In genomic region chr11:106098893-106099553, GRCh38 we compare ENCODE assay signal across 27 cellular contexts.
"Had no signal": no experiment of that assay in that cellular context is flagged by ENCODE, and none has a peak within 500 bp of the region (broad histone marks: within the 10 kb centered on the region; RNA-seq: fewer than 3 reads in every experiment).

No MANE protein-coding gene starts in this region.

- H3K27me3 Mint-ChIP-seq: naive thymus-derived CD8-positive, alpha-beta T cell; natural killer cell treated with Interleukin-12 subunit alpha and Interleukin-12 subunit beta and Interleukin-15 and Interleukin-18, amount 100 ng/mL, for 72 hours; progenitor cell of endocrine pancreas; stimulated activated memory B cell treated with anti-CD40 and anti-IgM and Interleukin-4, amounts not matched to agents 10 μg/mL and 1 μg/mL and 100 μg/mL, for 72 hours; stimulated activated naive CD8-positive, alpha-beta T cell treated with anti-CD3 and anti-CD28 coated beads, Interleukin-15, amount 100 ng/mL, for 72 hours; type B pancreatic cell had no signal

- H3K4me1 Mint-ChIP-seq: naive thymus-derived CD8-positive, alpha-beta T cell; neural progenitor cell; stimulated activated memory B cell treated with anti-CD40 and anti-IgM and Interleukin-4, amounts not matched to agents 10 μg/mL and 1 μg/mL and 100 μg/mL, for 72 hours; stimulated activated naive CD8-positive, alpha-beta T cell treated with anti-CD3 and anti-CD28 coated beads, Interleukin-15, amount 100 ng/mL, for 72 hours had no signal

- H3K4me3 Mint-ChIP-seq: naive thymus-derived CD8-positive, alpha-beta T cell; natural killer cell treated with Interleukin-12 subunit alpha and Interleukin-12 subunit beta and Interleukin-15 and Interleukin-18, amount 100 ng/mL, for 72 hours; neural progenitor cell; stimulated activated memory B cell treated with anti-CD40 and anti-IgM and Interleukin-4, amounts not matched to agents 10 μg/mL and 1 μg/mL and 100 μg/mL, for 72 hours; stimulated activated naive CD8-positive, alpha-beta T cell treated with anti-CD3 and anti-CD28 coated beads, Interleukin-15, amount 100 ng/mL, for 72 hours; type B pancreatic cell had no signal

- H3K9me3 Mint-ChIP-seq: natural killer cell treated with Interleukin-12 subunit alpha and Interleukin-12 subunit beta and Interleukin-15 and Interleukin-18, amount 100 ng/mL, for 72 hours; neural progenitor cell; stimulated activated naive CD8-positive, alpha-beta T cell treated with anti-CD3 and anti-CD28 coated beads, Interleukin-15, amount 100 ng/mL, for 72 hours; type B pancreatic cell had no signal

- DNase-seq: naive thymus-derived CD8-positive, alpha-beta T cell; occipital lobe; ovary; posterior cingulate gyrus; psoas muscle; right cardiac atrium; spleen; stimulated activated CD4-positive, alpha-beta T cell treated with anti-CD3 and anti-CD28 coated beads, Interleukin-12 subunit alpha, Interleukin-12 subunit beta, amount 100 ng/mL, for 4 hours; stimulated activated CD4-positive, alpha-beta T cell treated with anti-CD3 and anti-CD28 coated beads, Interleukin-1b, Interleukin-23, amount 100 ng/mL, for 48 hours; stimulated activated CD4-positive, alpha-beta T cell treated with anti-CD3 and anti-CD28 coated beads, Interleukin-4, amount 100 ng/mL, for 1 hour; stimulated activated CD4-positive, alpha-beta T cell treated with anti-CD3 and anti-CD28 coated beads, Interleukin-4, amount 100 ng/mL, for 4 hours; stimulated activated CD8-positive, alpha-beta memory T cell treated with anti-CD3 and anti-CD28 coated beads, Interleukin-4, amount 100 ng/mL, for 48 hours; stimulated activated naive CD4-positive, alpha-beta T cell; stimulated activated naive CD8-positive, alpha-beta T cell treated with anti-CD3 and anti-CD28 coated beads, Interleukin-15, amount 100 ng/mL, for 72 hours; stimulated activated naive CD8-positive, alpha-beta T cell treated with anti-CD3 and anti-CD28 coated beads, Interleukin-15, Interleukin-2, amounts not matched to agents 100 U/mL and 50 U/mL, for 24 hours; substantia nigra; testis; tibial artery; transverse colon; upper lobe of right lung; uterus had no signal

- ATAC-seq: naive thymus-derived CD8-positive, alpha-beta T cell; natural killer cell treated with Interleukin-12 subunit alpha and Interleukin-12 subunit beta and Interleukin-15 and Interleukin-18, amount 100 ng/mL, for 72 hours; psoas muscle; right cardiac atrium; sciatic nerve; stimulated activated memory B cell treated with anti-CD40 and anti-IgM and Interleukin-4, amounts not matched to agents 10 μg/mL and 1 μg/mL and 100 μg/mL, for 72 hours; stimulated activated naive CD8-positive, alpha-beta T cell treated with anti-CD3 and anti-CD28 coated beads, Interleukin-15, amount 100 ng/mL, for 72 hours; stimulated activated naive CD8-positive, alpha-beta T cell treated with anti-CD3 and anti-CD28 coated beads, Interleukin-15, Interleukin-2, amounts not matched to agents 100 U/mL and 50 U/mL, for 24 hours; upper lobe of right lung had no signal

- H3K27ac Mint-ChIP-seq: natural killer cell treated with Interleukin-12 subunit alpha and Interleukin-12 subunit beta and Interleukin-15 and Interleukin-18, amount 100 ng/mL, for 72 hours; neural progenitor cell; progenitor cell of endocrine pancreas; stimulated activated memory B cell treated with anti-CD40 and anti-IgM and Interleukin-4, amounts not matched to agents 10 μg/mL and 1 μg/mL and 100 μg/mL, for 72 hours; stimulated activated naive CD8-positive, alpha-beta T cell treated with anti-CD3 and anti-CD28 coated beads, Interleukin-15, amount 100 ng/mL, for 72 hours; type B pancreatic cell had no signal
